Comparison of ENCODE assay signal across 9 cellular contexts in genomic region chr21:37532868-37533780, GRCh38.
A peak's percentile ranks its signal among the peaks of the same experiment; 100 is the strongest.
DNase-seq lines count a peak whose midpoint lies in the region; ATAC-seq and TF ChIP-seq lines count a peak whose summit lies in the region.
"Had no signal": no experiment of that assay in that cellular context is flagged by ENCODE, and none has a peak within 500 bp of the region (broad histone marks: within the 10 kb centered on the region; RNA-seq: fewer than 3 reads in every experiment).

No MANE protein-coding gene starts in this region.

- intact Hi-C loops in transverse colon (cut with DNase I; ENCODE audit: low total_unique reads), result no loop called here
- intact Hi-C loops in activated T-helper 1 cell treated with anti-CD3 and anti-CD28 coated beads, Interleukin-12 subunit alpha, Interleukin-12 subunit beta, Interleukin-2, Interleukin-4 antibody, amounts not matched to agents 30 ng/mL and 10 ng/mL and 1 ng/mL, durations not matched to agents 14 hours and 24 hours and 36 hours (cut with micrococcal nuclease), result no loop called here

- H3K27ac ChIP-seq in osteoblast (ENCODE audit: low read depth, low read length) (no peak overlapping the region), transverse colon (no peak overlapping the region)
- H3K27ac ChIP-seq: neutrophil had no signal

- H3K27ac Mint-ChIP-seq in activated naive CD4-positive, alpha-beta T cell treated with anti-CD3 and anti-CD28 coated beads, Interleukin-2, amount 50 U/mL, for 72 hours, result no peak overlapping the region
- H3K27ac Mint-ChIP-seq in activated T-helper 1 cell treated with anti-CD3 and anti-CD28 coated beads, Interleukin-12 subunit alpha, Interleukin-12 subunit beta, Interleukin-2, Interleukin-4 antibody, amounts not matched to agents 30 ng/mL and 10 ng/mL and 1 ng/mL, durations not matched to agents 14 hours and 24 hours and 36 hours, result no peak overlapping the region

- TF ChIP-seq CTCF in osteoblast (IDR thresholded peaks at IDR 0.05; ENCODE audit: extremely low read depth, low read depth, low read length), result no peak
- no peak for TF ChIP-seq CTCF in transverse colon (IDR thresholded peaks at IDR 0.05)

- no peak for TF ChIP-seq EP300 in transverse colon (IDR thresholded peaks at IDR 0.05; ENCODE audit: low read depth)

- peak in 1 of 2 donors; percentile 12 for DNase-seq in activated naive CD4-positive, alpha-beta T cell treated with anti-CD3 and anti-CD28 coated beads, Interleukin-2, amount 50 U/mL, for 72 hours (ENCODE audit: low spot score in 2 of 2)
- no peak for DNase-seq in activated naive CD4-positive, alpha-beta T cell (lab: John Stamatoyannopoulos, UW)
- DNase-seq in amniotic epithelial cell (ENCODE audit: low read depth) (peak; percentile 47), osteoblast (ENCODE audit: insufficient read length, low spot score, missing footprints) (peak; percentile 52), transverse colon (no peak)
- no peak for DNase-seq in activated T-helper 1 cell treated with anti-CD3 and anti-CD28 coated beads, Interleukin-12 subunit alpha, Interleukin-12 subunit beta, Interleukin-2, Interleukin-4 antibody, amounts not matched to agents 30 ng/mL and 10 ng/mL and 1 ng/mL, durations not matched to agents 14 hours and 24 hours and 36 hours (ENCODE audit: low spot score)

- peaks cover 7 to 13% of the 10 kb centered on the region in 2 donors for H3K36me3 Mint-ChIP-seq in activated naive CD4-positive, alpha-beta T cell treated with anti-CD3 and anti-CD28 coated beads, Interleukin-2, amount 50 U/mL, for 72 hours
- no peaks in the 10 kb centered on the region for H3K36me3 Mint-ChIP-seq in activated T-helper 1 cell treated with anti-CD3 and anti-CD28 coated beads, Interleukin-12 subunit alpha, Interleukin-12 subunit beta, Interleukin-2, Interleukin-4 antibody, amounts not matched to agents 30 ng/mL and 10 ng/mL and 1 ng/mL, durations not matched to agents 14 hours and 24 hours and 36 hours (ENCODE audit: low read depth)

- H3K4me3 ChIP-seq in osteoblast (ENCODE audit: insufficient read depth, low read length) (peak overlapping the region; percentile 16), transverse colon (no peak overlapping the region)

- H2AFZ ChIP-seq in osteoblast (ENCODE audit: low read length), result no peak overlapping the region

- H3K36me3 ChIP-seq in osteoblast (ENCODE audit: insufficient read depth, low read length) (no peaks in the 10 kb centered on the region), transverse colon (no peaks in the 10 kb centered on the region)
- H3K36me3 ChIP-seq: neutrophil had no signal

- TF ChIP-seq POLR2A in transverse colon (IDR thresholded peaks at IDR 0.05), result no peak

- peaks cover 10% of the 10 kb centered on the region for H3K27me3 Mint-ChIP-seq in activated T-helper 1 cell treated with anti-CD3 and anti-CD28 coated beads, Interleukin-12 subunit alpha, Interleukin-12 subunit beta, Interleukin-2, Interleukin-4 antibody, amounts not matched to agents 30 ng/mL and 10 ng/mL and 1 ng/mL, durations not matched to agents 14 hours and 24 hours and 36 hours (ENCODE audit: insufficient read depth)

- in situ Hi-C loops in transverse colon (cut with MboI; ENCODE audit: low pct_ligation_motif_present in 1 of 4, low pct_unique_long_range_greater_than_20kb in 1 of 4, low sequenced_read_pairs in 3 of 4), result no loop called here

- peaks cover 8 to 9% of the 10 kb centered on the region in 2 donors for H3K9me3 Mint-ChIP-seq in activated naive CD4-positive, alpha-beta T cell treated with anti-CD3 and anti-CD28 coated beads, Interleukin-2, amount 50 U/mL, for 72 hours
- H3K9me3 Mint-ChIP-seq in activated T-helper 1 cell treated with anti-CD3 and anti-CD28 coated beads, Interleukin-12 subunit alpha, Interleukin-12 subunit beta, Interleukin-2, Interleukin-4 antibody, amounts not matched to agents 30 ng/mL and 10 ng/mL and 1 ng/mL, durations not matched to agents 14 hours and 24 hours and 36 hours, result peaks cover 13% of the 10 kb centered on the region

- H3K27me3 ChIP-seq in osteoblast (ENCODE audit: insufficient read depth, low read length), result peaks cover 37% of the 10 kb centered on the region
- peaks cover 49% of the 10 kb centered on the region for H3K27me3 ChIP-seq in transverse colon

- H4K20me1 ChIP-seq in osteoblast (ENCODE audit: insufficient read depth, low read length), result no peaks in the 10 kb centered on the region

- no peaks in the 10 kb centered on the region for H3K4me1 Mint-ChIP-seq in activated T-helper 1 cell treated with anti-CD3 and anti-CD28 coated beads, Interleukin-12 subunit alpha, Interleukin-12 subunit beta, Interleukin-2, Interleukin-4 antibody, amounts not matched to agents 30 ng/mL and 10 ng/mL and 1 ng/mL, durations not matched to agents 14 hours and 24 hours and 36 hours (ENCODE audit: low read depth)

- ATAC-seq in activated naive CD4-positive, alpha-beta T cell treated with anti-CD3 and anti-CD28 coated beads, Interleukin-2, amount 50 U/mL, for 72 hours, result peak; percentile 71 to 76
- ATAC-seq in HG03439 (IDR thresholded peaks at IDR 0.05; ENCODE audit: unreplicated experiment), result peak; percentile 83
- ATAC-seq in HG02970 (IDR thresholded peaks at IDR 0.05; ENCODE audit: low FRiP score, unreplicated experiment), result no peak

- no peak overlapping the region for H3K4me3 Mint-ChIP-seq in activated T-helper 1 cell treated with anti-CD3 and anti-CD28 coated beads, Interleukin-12 subunit alpha, Interleukin-12 subunit beta, Interleukin-2, Interleukin-4 antibody, amounts not matched to agents 30 ng/mL and 10 ng/mL and 1 ng/mL, durations not matched to agents 14 hours and 24 hours and 36 hours

- H3K4me1 ChIP-seq in osteoblast (ENCODE audit: insufficient read depth, low read length) (no peaks in the 10 kb centered on the region), transverse colon (no peaks in the 10 kb centered on the region)

- no peaks in the 10 kb centered on the region for H3K79me2 ChIP-seq in osteoblast (ENCODE audit: insufficient read depth, low read length)

- H3K4me2 ChIP-seq in osteoblast (ENCODE audit: insufficient read depth, low read length), result peak overlapping the region; percentile 28

- H3K9me3 ChIP-seq in osteoblast (ENCODE audit: low read depth, low read length), result no peaks in the 10 kb centered on the region
- H3K9me3 ChIP-seq in transverse colon, result no peaks in the 10 kb centered on the region
- H3K9me3 ChIP-seq: neutrophil had no signal

- whole genome bisulfite sequencing in transverse colon (ENCODE audit: low coverage in 1 of 2), 2 donors, result 29 to 39% methylated on average over 4 to 16 of the region's 20 CpGs

Comparison
In these comparisons a context has a peak if more than half of its experiments do, and no peak if none do; other contexts are left out.
1. DNase-seq: peak in amniotic epithelial cell (single experiment) and osteoblast (single experiment); none in activated naive CD4-positive, alpha-beta T cell (0 of 4), transverse colon (single experiment) and activated T-helper 1 cell treated with anti-CD3 and anti-CD28 coated beads, Interleukin-12 subunit alpha, Interleukin-12 subunit beta, Interleukin-2, Interleukin-4 antibody, amounts not matched to agents 30 ng/mL and 10 ng/mL and 1 ng/mL, durations not matched to agents 14 hours and 24 hours and 36 hours (single experiment).